ENCODE assay signal across 33 cellular contexts in the genomic region with DNA sequence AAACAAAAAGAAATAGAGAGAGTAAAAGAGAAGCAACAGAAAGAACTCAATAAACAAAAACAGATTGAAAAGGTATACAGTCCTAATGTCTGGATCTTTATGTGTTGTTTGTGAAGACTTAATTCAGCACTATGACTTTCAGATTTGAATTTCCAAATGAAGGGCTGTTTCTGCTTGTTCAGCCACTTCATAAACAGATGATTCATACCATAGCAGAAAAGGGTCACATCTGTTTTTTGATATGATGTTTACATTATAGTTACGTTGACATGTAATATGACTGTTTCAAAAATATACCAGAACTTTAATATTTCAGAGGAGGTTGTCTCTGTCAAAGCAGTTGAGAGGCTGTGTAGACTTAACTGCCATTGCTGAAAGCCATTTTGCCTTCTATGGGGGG.
"Had no signal": no experiment of that assay in that cellular context is flagged by ENCODE, and none has a peak within 500 bp of the region (broad histone marks: within the 10 kb centered on the region; RNA-seq: fewer than 3 reads in every experiment).

No MANE protein-coding gene starts in this region.

- H3K27me3 ChIP-seq: brain microvascular endothelial cell had no signal

- H3K27me3 Mint-ChIP-seq: activated B cell treated with CpG ODN at 0.5 μM for 24 hours; activated CD4-positive, alpha-beta memory T cell treated with anti-CD3 and anti-CD28 coated beads for 36 hours; activated naive CD4-positive, alpha-beta T cell treated with anti-CD3 and anti-CD28 coated beads, Interleukin-2, amount 10 ng/mL, durations not matched to agents 7 days and 5 days; activated naive CD8-positive, alpha-beta T cell; activated naive CD8-positive, alpha-beta T cell treated with anti-CD3 and anti-CD28 coated beads, Interleukin-2, amount 50 U/mL, for 24 hours; central memory CD8-positive, alpha-beta T cell had no signal

- H3K9ac ChIP-seq: KMS-11 had no signal

- DNase-seq: activated B cell treated with CpG ODN at 0.5 μM for 24 hours; activated CD4-positive, alpha-beta memory T cell treated with anti-CD3 and anti-CD28 coated beads for 36 hours; activated CD4-positive, alpha-beta T cell treated with anti-CD3 and anti-CD28 coated beads for 4 hours; activated CD4-positive, alpha-beta T cell treated with anti-CD3 and anti-CD28 coated beads, Interleukin-2, amount 50 U/mL, for 1 hour; activated CD4-positive, CD25-positive, alpha-beta regulatory T cell treated with anti-CD3 and anti-CD28 coated beads, Interleukin-2, amount 50 U/mL, for 72 hours; activated CD8-positive, alpha-beta memory T cell treated with anti-CD3 and anti-CD28 coated beads, Interleukin-2, amount 50 U/mL, for 4 hours; activated naive CD4-positive, alpha-beta T cell treated with anti-CD3 and anti-CD28 coated beads, Interleukin-2, amount 10 ng/mL, durations not matched to agents 7 days and 5 days; activated naive CD8-positive, alpha-beta T cell treated with anti-CD3 and anti-CD28 coated beads, Interleukin-2, amount 50 U/mL, for 24 hours; activated T-cell treated with anti-CD3 and anti-CD28 coated beads for 4 hours; activated T-cell treated with anti-CD3 and anti-CD28 coated beads, Interleukin-2, amount 50 U/mL, for 4 hours; amniotic stem cell; aorta; brain microvascular endothelial cell; MM.1S; MV-4-11; NCI-H1092; NCI-H1436 treated with DMSO at 0.1 percent for 48 hours; NCI-H1694 treated with DMSO at 0.1 percent for 48 hours; NCI-H2029; NCI-H2107; NCI-H2171; NCI-H510A treated with DMSO at 0.1 percent for 48 hours; NCI-H526 treated with DMSO at 0.1 percent for 48 hours; NCI-H82; SW 1271; T-helper 1 cell; T-helper 2 cell; T-helper 9 cell had no signal

- H3K4me1 Mint-ChIP-seq: activated B cell treated with CpG ODN at 0.5 μM for 24 hours; activated naive CD4-positive, alpha-beta T cell treated with anti-CD3 and anti-CD28 coated beads, Interleukin-2, amount 10 ng/mL, durations not matched to agents 7 days and 5 days; activated naive CD8-positive, alpha-beta T cell treated with anti-CD3 and anti-CD28 coated beads, Interleukin-2, amount 50 U/mL, for 24 hours had no signal

- H3K27ac Mint-ChIP-seq: activated B cell treated with CpG ODN at 0.5 μM for 24 hours; activated CD4-positive, alpha-beta memory T cell treated with anti-CD3 and anti-CD28 coated beads for 36 hours; activated naive CD4-positive, alpha-beta T cell treated with anti-CD3 and anti-CD28 coated beads, Interleukin-2, amount 10 ng/mL, durations not matched to agents 7 days and 5 days; activated naive CD8-positive, alpha-beta T cell; activated naive CD8-positive, alpha-beta T cell treated with anti-CD3 and anti-CD28 coated beads, Interleukin-2, amount 50 U/mL, for 24 hours; activated T-helper 1 cell treated with anti-CD3 and anti-CD28 coated beads, Interleukin-12 subunit alpha, Interleukin-12 subunit beta, Interleukin-2, Interleukin-4 antibody, amounts not matched to agents 30 ng/mL and 10 ng/mL and 1 ng/mL, durations not matched to agents 14 hours and 24 hours and 36 hours had no signal

- H3K4me3 Mint-ChIP-seq: activated B cell treated with CpG ODN at 0.5 μM for 24 hours; activated CD4-positive, alpha-beta memory T cell treated with anti-CD3 and anti-CD28 coated beads for 36 hours; activated naive CD4-positive, alpha-beta T cell treated with anti-CD3 and anti-CD28 coated beads, Interleukin-2, amount 10 ng/mL, durations not matched to agents 7 days and 5 days; activated naive CD8-positive, alpha-beta T cell; activated naive CD8-positive, alpha-beta T cell treated with anti-CD3 and anti-CD28 coated beads, Interleukin-2, amount 50 U/mL, for 24 hours; activated T-cell treated with anti-CD3 and anti-CD28 coated beads, Interleukin-2, amount 50 U/mL, for 4 hours; activated T-helper 1 cell treated with anti-CD3 and anti-CD28 coated beads, Interleukin-12 subunit alpha, Interleukin-12 subunit beta, Interleukin-2, Interleukin-4 antibody, amounts not matched to agents 30 ng/mL and 10 ng/mL and 1 ng/mL, durations not matched to agents 14 hours and 24 hours and 36 hours; central memory CD8-positive, alpha-beta T cell had no signal

- H3K4me3 ChIP-seq: PC-9 had no signal
